Comparison of ENCODE assay signal across 1 cellular context in the genomic region with DNA sequence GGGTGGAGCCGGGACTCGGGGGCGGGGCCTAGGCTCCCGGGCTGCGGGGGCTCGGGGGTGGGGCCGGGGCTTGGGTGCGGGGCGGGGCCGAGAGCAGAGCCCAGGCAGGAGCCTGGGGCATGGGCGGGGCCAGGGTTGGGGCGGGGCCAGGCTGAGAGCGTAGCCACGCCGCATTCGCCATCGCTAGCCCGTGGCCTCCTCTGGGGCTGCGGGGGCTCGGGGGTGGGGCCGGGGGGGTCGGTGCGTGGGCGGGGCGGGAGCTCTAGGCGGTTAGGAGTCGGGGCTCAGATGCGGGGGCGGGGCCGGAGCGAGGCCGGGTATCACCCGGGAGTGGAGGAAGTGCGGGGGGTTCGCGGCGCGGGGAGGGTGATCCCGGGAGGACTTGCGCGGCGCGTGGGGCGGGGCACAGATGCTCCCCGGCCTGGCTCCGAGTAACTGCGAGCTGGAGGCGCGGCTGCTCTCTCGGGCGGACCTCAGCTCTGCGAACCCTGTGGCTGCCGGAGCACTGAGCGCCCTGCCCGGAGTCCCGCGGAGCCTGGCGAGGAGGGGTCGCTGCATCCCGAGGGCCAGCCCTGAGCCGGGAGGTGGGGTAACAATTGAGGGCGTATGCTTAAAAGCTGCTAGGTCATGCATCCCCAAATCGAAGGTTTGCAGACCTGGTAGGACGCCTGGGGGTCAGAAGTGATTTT.
A peak's percentile ranks its signal among the peaks of the same experiment; 100 is the strongest.
TF ChIP-seq lines count a peak whose summit lies in the region.

No MANE protein-coding gene starts in this region.

TF ChIP-seq in K562, 482 proteins besides CTCF, POLR2A, EP300 and RAD21 (continued from another document and continues in another):
- TF ChIP-seq, protein P1, sequence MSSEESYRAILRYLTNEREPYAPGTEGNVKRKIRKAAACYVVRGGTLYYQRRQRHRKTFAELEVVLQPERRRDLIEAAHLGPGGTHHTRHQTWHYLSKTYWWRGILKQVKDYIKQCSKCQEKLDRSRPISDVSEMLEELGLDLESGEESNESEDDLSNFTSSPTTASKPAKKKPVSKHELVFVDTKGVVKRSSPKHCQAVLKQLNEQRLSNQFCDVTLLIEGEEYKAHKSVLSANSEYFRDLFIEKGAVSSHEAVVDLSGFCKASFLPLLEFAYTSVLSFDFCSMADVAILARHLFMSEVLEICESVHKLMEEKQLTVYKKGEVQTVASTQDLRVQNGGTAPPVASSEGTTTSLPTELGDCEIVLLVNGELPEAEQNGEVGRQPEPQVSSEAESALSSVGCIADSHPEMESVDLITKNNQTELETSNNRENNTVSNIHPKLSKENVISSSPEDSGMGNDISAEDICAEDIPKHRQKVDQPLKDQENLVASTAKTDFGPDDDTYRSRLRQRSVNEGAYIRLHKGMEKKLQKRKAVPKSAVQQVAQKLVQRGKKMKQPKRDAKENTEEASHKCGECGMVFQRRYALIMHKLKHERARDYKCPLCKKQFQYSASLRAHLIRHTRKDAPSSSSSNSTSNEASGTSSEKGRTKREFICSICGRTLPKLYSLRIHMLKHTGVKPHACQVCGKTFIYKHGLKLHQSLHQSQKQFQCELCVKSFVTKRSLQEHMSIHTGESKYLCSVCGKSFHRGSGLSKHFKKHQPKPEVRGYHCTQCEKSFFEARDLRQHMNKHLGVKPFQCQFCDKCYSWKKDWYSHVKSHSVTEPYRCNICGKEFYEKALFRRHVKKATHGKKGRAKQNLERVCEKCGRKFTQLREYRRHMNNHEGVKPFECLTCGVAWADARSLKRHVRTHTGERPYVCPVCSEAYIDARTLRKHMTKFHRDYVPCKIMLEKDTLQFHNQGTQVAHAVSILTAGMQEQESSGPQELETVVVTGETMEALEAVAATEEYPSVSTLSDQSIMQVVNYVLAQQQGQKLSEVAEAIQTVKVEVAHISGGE (CRISPR knock-in tag; IDR thresholded peaks at IDR 0.05) = peak in 2 of 3 experiments; percentile 36 to 51; a peak in 1 of 6 replicates
- TF ChIP-seq ZNF174 (CRISPR knock-in tag; IDR thresholded peaks at IDR 0.05) (no peak), DNMT1 (IDR thresholded peaks at IDR 0.05) (no peak), ZNF778 (CRISPR knock-in tag; IDR thresholded peaks at IDR 0.05) (no peak), PHTF2 (CRISPR knock-in tag; IDR thresholded peaks at IDR 0.05) (no peak), POLR2AphosphoS2 (IDR thresholded peaks at IDR 0.05; ENCODE audit: low read length) (no peak), FOXM1 (IDR thresholded peaks at IDR 0.05; ENCODE audit: low read depth) (0 out of 2 replicates have a peak, but pooled peaks have one; percentile 13), FOXM1 (CRISPR knock-in tag; IDR thresholded peaks at IDR 0.05; ENCODE audit: low read depth) (no peak), NFE2L1 (tag; IDR thresholded peaks at IDR 0.05; ENCODE audit: borderline replicate concordance, low read depth) (no peak), CBX3 (IDR thresholded peaks at IDR 0.05; ENCODE audit: borderline replicate concordance in 1 of 2, low read length in 2 of 2) (no peak), ZNF311 (CRISPR knock-in tag; IDR thresholded peaks at IDR 0.05) (no peak), NFE2 (IDR thresholded peaks at IDR 0.05; ENCODE audit: low read depth) (peak; percentile 81), ADNP (tag; IDR thresholded peaks at IDR 0.05) (no peak), POLR2G (IDR thresholded peaks at IDR 0.05; ENCODE audit: low read depth, low read length) (peak; percentile 74), ASH1L (IDR thresholded peaks at IDR 0.05; ENCODE audit: borderline replicate concordance, low read depth, partially characterized antibody) (no peak), NCOA6 (IDR thresholded peaks at IDR 0.05) (no peak), CAMTA2 (CRISPR knock-in tag; conservative IDR thresholded peaks at IDR 0.05) (no peak), KDM2B (CRISPR knock-in tag; IDR thresholded peaks at IDR 0.05) (peak; percentile 79; the same call in 1 of the 2 replicates), NBN (IDR thresholded peaks at IDR 0.05; ENCODE audit: low read depth) (no peak), GABPA (tag; conservative IDR thresholded peaks at IDR 0.05; ENCODE audit: low read depth) (peak; percentile 46; the same call in 1 of the 2 replicates), ZNF224 (CRISPR knock-in tag; IDR thresholded peaks at IDR 0.05) (no peak), TCF7L2 (IDR thresholded peaks at IDR 0.05; ENCODE audit: low read depth, low read length) (no peak), SMARCA5 (IDR thresholded peaks at IDR 0.05) (0 out of 2 replicates have a peak, but pooled peaks have one; percentile 51), BRF1 (IDR thresholded peaks at IDR 0.05; ENCODE audit: borderline replicate concordance, extremely low read depth, insufficient read length) (no peak), RUNX1 (IDR thresholded peaks at IDR 0.05; ENCODE audit: low read depth) (peak; percentile 61; the same call in 1 of the 2 replicates), ZNF79 (CRISPR knock-in tag; IDR thresholded peaks at IDR 0.05; ENCODE audit: low read depth) (0 out of 2 replicates have a peak, but pooled peaks have one; percentile 24), TAF15 (IDR thresholded peaks at IDR 0.05; ENCODE audit: low read depth, low read length) (no peak), MTA3 (IDR thresholded peaks at IDR 0.05; ENCODE audit: borderline replicate concordance) (peak; percentile 63; the same call in 1 of the 2 replicates), ZFP30 (CRISPR knock-in tag; IDR thresholded peaks at IDR 0.05; ENCODE audit: borderline replicate concordance) (no peak), SNIP1 (IDR thresholded peaks at IDR 0.05; ENCODE audit: low read depth) (no peak), TGIF2 (CRISPR knock-in tag; IDR thresholded peaks at IDR 0.05) (no peak), TBP (optimal IDR thresholded peaks at IDR 0.05; ENCODE audit: low read depth, low read length) (peak; percentile 48), EGR1 (conservative IDR thresholded peaks at IDR 0.05) (peak; percentile 88), POLR2AphosphoS5 (IDR thresholded peaks at IDR 0.05; ENCODE audit: control insufficient read depth, insufficient read depth, low read depth, low read length) (peak; percentile 24; the same call in 1 of the 2 replicates), ZNF212 (CRISPR knock-in tag; IDR thresholded peaks at IDR 0.05) (0 out of 2 replicates have a peak, but pooled peaks have one; percentile 59)
- TF ChIP-seq, protein P2, sequence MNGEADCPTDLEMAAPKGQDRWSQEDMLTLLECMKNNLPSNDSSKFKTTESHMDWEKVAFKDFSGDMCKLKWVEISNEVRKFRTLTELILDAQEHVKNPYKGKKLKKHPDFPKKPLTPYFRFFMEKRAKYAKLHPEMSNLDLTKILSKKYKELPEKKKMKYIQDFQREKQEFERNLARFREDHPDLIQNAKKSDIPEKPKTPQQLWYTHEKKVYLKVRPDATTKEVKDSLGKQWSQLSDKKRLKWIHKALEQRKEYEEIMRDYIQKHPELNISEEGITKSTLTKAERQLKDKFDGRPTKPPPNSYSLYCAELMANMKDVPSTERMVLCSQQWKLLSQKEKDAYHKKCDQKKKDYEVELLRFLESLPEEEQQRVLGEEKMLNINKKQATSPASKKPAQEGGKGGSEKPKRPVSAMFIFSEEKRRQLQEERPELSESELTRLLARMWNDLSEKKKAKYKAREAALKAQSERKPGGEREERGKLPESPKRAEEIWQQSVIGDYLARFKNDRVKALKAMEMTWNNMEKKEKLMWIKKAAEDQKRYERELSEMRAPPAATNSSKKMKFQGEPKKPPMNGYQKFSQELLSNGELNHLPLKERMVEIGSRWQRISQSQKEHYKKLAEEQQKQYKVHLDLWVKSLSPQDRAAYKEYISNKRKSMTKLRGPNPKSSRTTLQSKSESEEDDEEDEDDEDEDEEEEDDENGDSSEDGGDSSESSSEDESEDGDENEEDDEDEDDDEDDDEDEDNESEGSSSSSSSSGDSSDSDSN (IDR thresholded peaks at IDR 0.05; ENCODE audit: borderline replicate concordance in 1 of 2, low read depth in 2 of 2, low read length in 2 of 2) = peak; percentile 47 to 90; a peak in 2 of 4 replicates
- TF ChIP-seq, protein P3, sequence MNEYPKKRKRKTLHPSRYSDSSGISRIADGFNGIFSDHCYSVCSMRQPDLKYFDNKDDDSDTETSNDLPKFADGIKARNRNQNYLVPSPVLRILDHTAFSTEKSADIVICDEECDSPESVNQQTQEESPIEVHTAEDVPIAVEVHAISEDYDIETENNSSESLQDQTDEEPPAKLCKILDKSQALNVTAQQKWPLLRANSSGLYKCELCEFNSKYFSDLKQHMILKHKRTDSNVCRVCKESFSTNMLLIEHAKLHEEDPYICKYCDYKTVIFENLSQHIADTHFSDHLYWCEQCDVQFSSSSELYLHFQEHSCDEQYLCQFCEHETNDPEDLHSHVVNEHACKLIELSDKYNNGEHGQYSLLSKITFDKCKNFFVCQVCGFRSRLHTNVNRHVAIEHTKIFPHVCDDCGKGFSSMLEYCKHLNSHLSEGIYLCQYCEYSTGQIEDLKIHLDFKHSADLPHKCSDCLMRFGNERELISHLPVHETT (CRISPR knock-in tag; conservative IDR thresholded peaks at IDR 0.05 in 1 of 2, IDR thresholded peaks at IDR 0.05 in 1 of 2) = peak in 1 of 2 experiments; percentile 92; a peak in 2 of 4 replicates
- TF ChIP-seq, protein P4, sequence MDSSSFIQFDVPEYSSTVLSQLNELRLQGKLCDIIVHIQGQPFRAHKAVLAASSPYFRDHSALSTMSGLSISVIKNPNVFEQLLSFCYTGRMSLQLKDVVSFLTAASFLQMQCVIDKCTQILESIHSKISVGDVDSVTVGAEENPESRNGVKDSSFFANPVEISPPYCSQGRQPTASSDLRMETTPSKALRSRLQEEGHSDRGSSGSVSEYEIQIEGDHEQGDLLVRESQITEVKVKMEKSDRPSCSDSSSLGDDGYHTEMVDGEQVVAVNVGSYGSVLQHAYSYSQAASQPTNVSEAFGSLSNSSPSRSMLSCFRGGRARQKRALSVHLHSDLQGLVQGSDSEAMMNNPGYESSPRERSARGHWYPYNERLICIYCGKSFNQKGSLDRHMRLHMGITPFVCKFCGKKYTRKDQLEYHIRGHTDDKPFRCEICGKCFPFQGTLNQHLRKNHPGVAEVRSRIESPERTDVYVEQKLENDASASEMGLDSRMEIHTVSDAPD (CRISPR knock-in tag; IDR thresholded peaks at IDR 0.05) = no peak
- TF ChIP-seq, protein P5, sequence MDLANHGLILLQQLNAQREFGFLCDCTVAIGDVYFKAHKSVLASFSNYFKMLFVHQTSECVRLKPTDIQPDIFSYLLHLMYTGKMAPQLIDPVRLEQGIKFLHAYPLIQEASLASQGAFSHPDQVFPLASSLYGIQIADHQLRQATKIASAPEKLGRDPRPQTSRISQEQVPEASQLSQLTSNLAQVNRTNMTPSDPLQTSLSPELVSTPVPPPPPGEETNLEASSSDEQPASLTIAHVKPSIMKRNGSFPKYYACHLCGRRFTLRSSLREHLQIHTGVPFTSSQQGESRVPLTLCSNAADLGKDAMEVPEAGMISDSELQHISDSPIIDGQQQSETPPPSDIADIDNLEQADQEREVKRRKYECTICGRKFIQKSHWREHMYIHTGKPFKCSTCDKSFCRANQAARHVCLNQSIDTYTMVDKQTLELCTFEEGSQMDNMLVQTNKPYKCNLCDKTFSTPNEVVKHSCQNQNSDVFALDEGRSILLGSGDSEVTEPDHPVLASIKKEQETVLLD (IDR thresholded peaks at IDR 0.05) = peak; percentile 56; the same call in 1 of the 2 replicates
- TF ChIP-seq, protein P6, sequence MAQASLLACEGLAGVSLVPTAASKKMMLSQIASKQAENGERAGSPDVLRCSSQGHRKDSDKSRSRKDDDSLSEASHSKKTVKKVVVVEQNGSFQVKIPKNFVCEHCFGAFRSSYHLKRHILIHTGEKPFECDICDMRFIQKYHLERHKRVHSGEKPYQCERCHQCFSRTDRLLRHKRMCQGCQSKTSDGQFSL (CRISPR knock-in tag; IDR thresholded peaks at IDR 0.05) = peak; percentile 62; the same call in 1 of the 2 replicates
- TF ChIP-seq, protein P6 (tag; IDR thresholded peaks at IDR 0.05) = peak in 1 of 2 experiments; percentile 76; a peak in 2 of 4 replicates
- TF ChIP-seq, protein P7, sequence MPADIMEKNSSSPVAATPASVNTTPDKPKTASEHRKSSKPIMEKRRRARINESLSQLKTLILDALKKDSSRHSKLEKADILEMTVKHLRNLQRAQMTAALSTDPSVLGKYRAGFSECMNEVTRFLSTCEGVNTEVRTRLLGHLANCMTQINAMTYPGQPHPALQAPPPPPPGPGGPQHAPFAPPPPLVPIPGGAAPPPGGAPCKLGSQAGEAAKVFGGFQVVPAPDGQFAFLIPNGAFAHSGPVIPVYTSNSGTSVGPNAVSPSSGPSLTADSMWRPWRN (IDR thresholded peaks at IDR 0.05; ENCODE audit: low read depth) = no peak
- TF ChIP-seq, protein P8, sequence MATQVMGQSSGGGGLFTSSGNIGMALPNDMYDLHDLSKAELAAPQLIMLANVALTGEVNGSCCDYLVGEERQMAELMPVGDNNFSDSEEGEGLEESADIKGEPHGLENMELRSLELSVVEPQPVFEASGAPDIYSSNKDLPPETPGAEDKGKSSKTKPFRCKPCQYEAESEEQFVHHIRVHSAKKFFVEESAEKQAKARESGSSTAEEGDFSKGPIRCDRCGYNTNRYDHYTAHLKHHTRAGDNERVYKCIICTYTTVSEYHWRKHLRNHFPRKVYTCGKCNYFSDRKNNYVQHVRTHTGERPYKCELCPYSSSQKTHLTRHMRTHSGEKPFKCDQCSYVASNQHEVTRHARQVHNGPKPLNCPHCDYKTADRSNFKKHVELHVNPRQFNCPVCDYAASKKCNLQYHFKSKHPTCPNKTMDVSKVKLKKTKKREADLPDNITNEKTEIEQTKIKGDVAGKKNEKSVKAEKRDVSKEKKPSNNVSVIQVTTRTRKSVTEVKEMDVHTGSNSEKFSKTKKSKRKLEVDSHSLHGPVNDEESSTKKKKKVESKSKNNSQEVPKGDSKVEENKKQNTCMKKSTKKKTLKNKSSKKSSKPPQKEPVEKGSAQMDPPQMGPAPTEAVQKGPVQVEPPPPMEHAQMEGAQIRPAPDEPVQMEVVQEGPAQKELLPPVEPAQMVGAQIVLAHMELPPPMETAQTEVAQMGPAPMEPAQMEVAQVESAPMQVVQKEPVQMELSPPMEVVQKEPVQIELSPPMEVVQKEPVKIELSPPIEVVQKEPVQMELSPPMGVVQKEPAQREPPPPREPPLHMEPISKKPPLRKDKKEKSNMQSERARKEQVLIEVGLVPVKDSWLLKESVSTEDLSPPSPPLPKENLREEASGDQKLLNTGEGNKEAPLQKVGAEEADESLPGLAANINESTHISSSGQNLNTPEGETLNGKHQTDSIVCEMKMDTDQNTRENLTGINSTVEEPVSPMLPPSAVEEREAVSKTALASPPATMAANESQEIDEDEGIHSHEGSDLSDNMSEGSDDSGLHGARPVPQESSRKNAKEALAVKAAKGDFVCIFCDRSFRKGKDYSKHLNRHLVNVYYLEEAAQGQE (CRISPR knock-in tag; IDR thresholded peaks at IDR 0.05; ENCODE audit: low read depth) = no peak; the same call in 1 of the 2 replicates
- TF ChIP-seq, protein P9, sequence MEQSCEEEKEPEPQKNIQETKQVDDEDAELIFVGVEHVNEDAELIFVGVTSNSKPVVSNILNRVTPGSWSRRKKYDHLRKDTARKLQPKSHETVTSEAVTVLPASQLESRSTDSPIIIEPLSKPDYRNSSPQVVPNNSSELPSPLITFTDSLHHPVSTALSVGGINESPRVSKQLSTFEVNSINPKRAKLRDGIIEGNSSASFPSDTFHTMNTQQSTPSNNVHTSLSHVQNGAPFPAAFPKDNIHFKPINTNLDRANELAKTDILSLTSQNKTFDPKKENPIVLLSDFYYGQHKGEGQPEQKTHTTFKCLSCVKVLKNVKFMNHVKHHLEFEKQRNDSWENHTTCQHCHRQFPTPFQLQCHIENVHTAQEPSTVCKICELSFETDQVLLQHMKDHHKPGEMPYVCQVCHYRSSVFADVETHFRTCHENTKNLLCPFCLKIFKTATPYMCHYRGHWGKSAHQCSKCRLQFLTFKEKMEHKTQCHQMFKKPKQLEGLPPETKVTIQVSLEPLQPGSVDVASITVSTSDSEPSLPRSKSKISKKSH (CRISPR knock-in tag; IDR thresholded peaks at IDR 0.05) = no peak
